In genomic region chr1:84991097-84991890, GRCh38 we compare ENCODE assay signal across 1 cellular context.
A peak's percentile ranks its signal among the peaks of the same experiment; 100 is the strongest.
TF ChIP-seq lines count a peak whose summit lies in the region.

No MANE protein-coding gene starts in this region.

TF ChIP-seq in GM12878, 131 proteins besides CTCF, POLR2A, EP300 and RAD21 (continued from another document):
- TF ChIP-seq PKNOX1 (IDR thresholded peaks at IDR 0.05) (0 out of 2 replicates have a peak, but pooled peaks have one; percentile 16), NFIC (IDR thresholded peaks at IDR 0.05; ENCODE audit: low read depth, low read length) (peak; percentile 83), SRF (IDR thresholded peaks at IDR 0.05; ENCODE audit: low read depth in 2 of 2, low read length in 2 of 2) (no peak), NBN (IDR thresholded peaks at IDR 0.05) (0 out of 2 replicates have a peak, but pooled peaks have one; percentile 36), CREM (IDR thresholded peaks at IDR 0.05; ENCODE audit: low read depth) (peak; percentile 59), RELB (IDR thresholded peaks at IDR 0.05; ENCODE audit: low read depth) (peak; percentile 31; the same call in 1 of the 2 replicates), IKZF2 (IDR thresholded peaks at IDR 0.05) (no peak; a peak in 1 of 4 replicates), BCL11A (IDR thresholded peaks at IDR 0.05; ENCODE audit: low read depth, low read length) (peak; percentile 38; the same call in 1 of the 2 replicates), NR2C1 (IDR thresholded peaks at IDR 0.05) (no peak), CREB1 (IDR thresholded peaks at IDR 0.05; ENCODE audit: low read depth) (peak; percentile 67; the same call in 1 of the 2 replicates), ATF2 (IDR thresholded peaks at IDR 0.05; ENCODE audit: low read length) (peak; percentile 77), NR2C2 (IDR thresholded peaks at IDR 0.05; ENCODE audit: borderline replicate concordance, control insufficient read depth, insufficient read length, low read depth) (no peak), DPF2 (IDR thresholded peaks at IDR 0.05) (0 out of 2 replicates have a peak, but pooled peaks have one; percentile 41), HCFC1 (IDR thresholded peaks at IDR 0.05; ENCODE audit: low read length) (no peak), POLR2AphosphoS5 (IDR thresholded peaks at IDR 0.05; ENCODE audit: low read length) (peak; percentile 41; the same call in 1 of the 2 replicates), EED (IDR thresholded peaks at IDR 0.05; ENCODE audit: low read depth) (peak; percentile 46), FOXM1 (IDR thresholded peaks at IDR 0.05; ENCODE audit: low read depth, low read length) (peak; percentile 89), SKIL (IDR thresholded peaks at IDR 0.05; ENCODE audit: low read depth, poor library complexity, severe bottlenecking) (peak; percentile 44), BCL3 (IDR thresholded peaks at IDR 0.05; ENCODE audit: borderline replicate concordance, insufficient read depth, low read depth, low read length, poor library complexity, severe bottlenecking) (peak; percentile 75), MTA2 (IDR thresholded peaks at IDR 0.05; ENCODE audit: low read depth) (peak; percentile 43; the same call in 1 of the 2 replicates), CEBPB (IDR thresholded peaks at IDR 0.05; ENCODE audit: borderline replicate concordance in 1 of 2, low read depth in 2 of 2, low read length in 2 of 2) (0 out of 4 replicates have a peak, but pooled peaks of 1 of the 2 experiments have one; percentile 56), SMAD1 (IDR thresholded peaks at IDR 0.05; ENCODE audit: low read depth, partially characterized antibody) (no peak), RUNX3 (IDR thresholded peaks at IDR 0.05; ENCODE audit: low read length) (peak; percentile 76), JUNB (IDR thresholded peaks at IDR 0.05) (peak; percentile 80), WRNIP1 (IDR thresholded peaks at IDR 0.05; ENCODE audit: borderline replicate concordance, low read depth, low read length) (no peak), POLR2AphosphoS2 (IDR thresholded peaks at IDR 0.05; ENCODE audit: low read depth, low read length) (no peak), PML (IDR thresholded peaks at IDR 0.05; ENCODE audit: low read length) (peak; percentile 77; the same call in 1 of the 2 replicates), SPI1 (IDR thresholded peaks at IDR 0.05; ENCODE audit: borderline replicate concordance, insufficient read depth, low read depth, low read length) (0 out of 2 replicates have a peak, but pooled peaks have one; percentile 43), IKZF1 (conservative IDR thresholded peaks at IDR 0.05) (peak; percentile 50), ZNF24 (IDR thresholded peaks at IDR 0.05) (peak; percentile 88), IRF4 (IDR thresholded peaks at IDR 0.05; ENCODE audit: low read depth, low read length) (peak; percentile 66; the same call in 1 of the 2 replicates), ETV6 (conservative IDR thresholded peaks at IDR 0.05 in 1 of 2, IDR thresholded peaks at IDR 0.05 in 1 of 2; ENCODE audit: borderline replicate concordance in 1 of 2, low read depth in 1 of 2) (peak in 1 of 2 experiments; percentile 57; a peak in 2 of 4 replicates)
